18 cellular contexts compared by ENCODE assay signal in the genomic region with DNA sequence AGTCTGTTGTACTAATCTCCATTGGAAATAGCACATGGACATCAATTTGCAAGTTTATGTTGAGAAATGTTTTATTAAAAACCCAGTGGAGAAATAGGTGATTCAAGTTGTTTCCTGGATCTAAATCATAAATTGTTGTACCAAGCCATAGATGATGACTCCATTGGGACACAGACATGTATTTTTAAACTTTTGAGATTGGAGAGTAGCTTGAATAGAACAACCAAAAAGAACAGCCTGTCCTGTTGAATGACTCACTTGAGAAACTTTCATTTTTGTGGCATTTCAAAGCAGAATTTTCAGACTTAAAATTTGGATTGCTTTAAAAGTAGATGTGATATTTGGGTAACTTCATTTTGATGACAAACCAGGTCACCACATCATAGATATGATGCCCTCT.
A peak's percentile ranks its signal among the peaks of the same experiment; 100 is the strongest.
DNase-seq lines count a peak whose midpoint lies in the region; ATAC-seq, FAIRE-seq and TF ChIP-seq lines count a peak whose summit lies in the region.
"Had no signal": no experiment of that assay in that cellular context is flagged by ENCODE, and none has a peak within 500 bp of the region (broad histone marks: within the 10 kb centered on the region; RNA-seq: fewer than 3 reads in every experiment).

No MANE protein-coding gene starts in this region.

- H3K36me3 ChIP-seq in HepG2 (replicated peaks in 1 of 2; ENCODE audit: control insufficient read depth in 1 of 2, insufficient read depth in 2 of 2, low read length in 2 of 2): no peaks in the 10 kb centered on the region
- H3K36me3 ChIP-seq in right lobe of liver: no peaks in the 10 kb centered on the region
- H3K36me3 ChIP-seq in skeletal muscle tissue (ENCODE audit: control insufficient read depth in 3 of 3, insufficient read depth in 3 of 3, low read length in 3 of 3): no peaks in the 10 kb centered on the region
- H3K36me3 ChIP-seq in endodermal cell (ENCODE audit: control insufficient read depth, insufficient read depth, low read length): no peaks in the 10 kb centered on the region
- H3K36me3 ChIP-seq: Peyer's patch had no signal

- CTCF ChIA-PET in HepG2 (lab: Yijun Ruan, JAX; ENCODE audit: low intra/inter-chr PET ratio, low total read pairs): no interaction called here

- H3K4me1 Mint-ChIP-seq in endodermal cell: peaks cover 12% of the 10 kb centered on the region
- H3K4me1 Mint-ChIP-seq: IgD-negative memory B cell had no signal

- no peak for TF ChIP-seq EP300 in HepG2 (IDR thresholded peaks at IDR 0.05; ENCODE audit: low read depth in 2 of 2, low read length in 2 of 2)
- no peak for TF ChIP-seq EP300 in HepG2 (CRISPR knock-in tag; IDR thresholded peaks at IDR 0.05; ENCODE audit: borderline replicate concordance)

- H3K27ac ChIP-seq in HepG2 (ENCODE audit: extremely low read length, insufficient read depth, low read length): no peak overlapping the region
- H3K27ac ChIP-seq in right lobe of liver: no peak overlapping the region
- H3K27ac ChIP-seq in skeletal muscle tissue (ENCODE audit: low read depth, low read length): peak overlapping the region; percentile 19
- no peak overlapping the region for H3K27ac ChIP-seq in endodermal cell (ENCODE audit: low read depth, low read length)
- H3K27ac ChIP-seq: Peyer's patch had no signal

- DNase-seq in HepG2 (ENCODE audit: low spot score): no peak
- no peak for DNase-seq in right lobe of liver
- peak; percentile 42 for DNase-seq in inferior parietal cortex (ENCODE audit: extremely low spot score)
- no peak for DNase-seq in endodermal cell
- DNase-seq in midbrain (lab: John Stamatoyannopoulos, UW): no peak
- DNase-seq: AML-193, Caco-2, DMS53, NCI-H1417 treated with DMSO at 0.1 percent for 48 hours, NCI-H2029, NCI-H524, Peyer's patch had no signal

- H3K9ac ChIP-seq in HepG2 (ENCODE audit: insufficient read depth, low read depth, low read length) (no peak overlapping the region), skeletal muscle tissue (ENCODE audit: low read depth in 1 of 3, low read length in 3 of 3) (no peak overlapping the region), endodermal cell (ENCODE audit: extremely low read depth, low read length, poor library complexity, severe bottlenecking) (no peak overlapping the region)

- no peak for FAIRE-seq in HepG2 (lab: Jason Lieb, UNC)
- FAIRE-seq: A204.1 had no signal

- no peak for TF ChIP-seq CTCF in HepG2 (CRISPR knock-in tag; IDR thresholded peaks at IDR 0.05)
- no peak for TF ChIP-seq CTCF in right lobe of liver (IDR thresholded peaks at IDR 0.05)
- no peak for TF ChIP-seq CTCF in endodermal cell (conservative IDR thresholded peaks at IDR 0.05)

- H3K27me3 Mint-ChIP-seq in endodermal cell (ENCODE audit: insufficient read depth): no peaks in the 10 kb centered on the region

- H4K20me1 ChIP-seq in HepG2 (ENCODE audit: insufficient read depth, low read length): no peaks in the 10 kb centered on the region

- no peaks in the 10 kb centered on the region for H3K9me3 ChIP-seq in HepG2 (ENCODE audit: low read length)
- H3K9me3 ChIP-seq in right lobe of liver: no peaks in the 10 kb centered on the region
- no peaks in the 10 kb centered on the region for H3K9me3 ChIP-seq in skeletal muscle tissue (ENCODE audit: control insufficient read depth in 3 of 3, low read length in 3 of 3)
- peaks cover 14% of the 10 kb centered on the region for H3K9me3 ChIP-seq in endodermal cell (ENCODE audit: control insufficient read depth, low read length)
- H3K9me3 ChIP-seq: Caco-2, Peyer's patch had no signal

- H3K27me3 ChIP-seq in HepG2 (ENCODE audit: control insufficient read depth in 1 of 2, insufficient read depth in 2 of 2, low read length in 2 of 2) (0 out of 5 replicates have a peak, but pooled peaks cover 0 to 10% of the 10 kb centered on the region in 2 experiments), right lobe of liver (no peaks in the 10 kb centered on the region), skeletal muscle tissue (ENCODE audit: control insufficient read depth in 3 of 3, insufficient read depth in 3 of 3, low read length in 3 of 3) (no peaks in the 10 kb centered on the region), endodermal cell (ENCODE audit: control insufficient read depth, insufficient read depth, low read length, poor library complexity, severe bottlenecking) (no peaks in the 10 kb centered on the region)
- H3K27me3 ChIP-seq: Peyer's patch had no signal

- no peaks in the 10 kb centered on the region for H3K79me2 ChIP-seq in HepG2 (ENCODE audit: insufficient read depth, low read length)

- H3K4me3 Mint-ChIP-seq in endodermal cell: no peak overlapping the region
- H3K4me3 Mint-ChIP-seq: IgD-negative memory B cell had no signal

- in situ Hi-C loops in HepG2 (cut with HindIII; ENCODE audit: extremely low pct_ligation_motif_present, low pct_unique_long_range_greater_than_20kb): no loop called here

- H3K4me1 ChIP-seq in HepG2 (ENCODE audit: insufficient read depth, low read length) (no peaks in the 10 kb centered on the region), right lobe of liver (no peaks in the 10 kb centered on the region), skeletal muscle tissue (ENCODE audit: control insufficient read depth in 3 of 3, insufficient read depth in 3 of 3, low read length in 3 of 3) (no peaks in the 10 kb centered on the region), endodermal cell (ENCODE audit: control insufficient read depth, insufficient read depth, low read length) (peaks cover 8% of the 10 kb centered on the region)
- H3K4me1 ChIP-seq: Caco-2, Peyer's patch had no signal

- TF ChIP-seq POLR2A in HepG2 (IDR thresholded peaks at IDR 0.05; ENCODE audit: insufficient read depth in 1 of 2, low read depth in 2 of 2, low read length in 2 of 2) (no peak), right lobe of liver (IDR thresholded peaks at IDR 0.05) (no peak)

- ATAC-seq in HepG2: no peak
- no peak for ATAC-seq in right lobe of liver
- no peak for ATAC-seq in GM21825 (IDR thresholded peaks at IDR 0.05; ENCODE audit: unreplicated experiment)
- ATAC-seq in GM21529 (IDR thresholded peaks at IDR 0.05; ENCODE audit: unreplicated experiment): no peak
- ATAC-seq: HCT116 had no signal

- no peak overlapping the region for H3K27ac Mint-ChIP-seq in endodermal cell
- H3K27ac Mint-ChIP-seq: IgD-negative memory B cell had no signal

- H3K4me3 ChIP-seq in HepG2 (replicated peaks in 1 of 3; ENCODE audit: insufficient read depth in 1 of 3, low read depth in 2 of 3, low read length in 3 of 3) (no peak overlapping the region), right lobe of liver (no peak overlapping the region), skeletal muscle tissue (ENCODE audit: low read length in 3 of 3) (no peak overlapping the region), endodermal cell (ENCODE audit: low read length) (no peak overlapping the region)
- H3K4me3 ChIP-seq: Peyer's patch had no signal

- peaks cover 2% of the 10 kb centered on the region for H3K9me3 Mint-ChIP-seq in endodermal cell
- H3K9me3 Mint-ChIP-seq: IgD-negative memory B cell had no signal

- POLR2A ChIA-PET in HepG2 (lab: Yijun Ruan, JAX): no interaction called here

- BruUV-seq in HepG2 (replicated peaks; lab: Mats Ljungman, UMichigan): no TSS peak

- no peak overlapping the region for H2AFZ ChIP-seq in HepG2 (ENCODE audit: low read length)

- no peaks in the 10 kb centered on the region for H3K36me3 Mint-ChIP-seq in endodermal cell (ENCODE audit: low read depth)
- H3K36me3 Mint-ChIP-seq: IgD-negative memory B cell had no signal

- no peak overlapping the region for H3K4me2 ChIP-seq in HepG2 (ENCODE audit: low read depth, low read length)

- TF ChIP-seq RAD21 in HepG2 (CRISPR knock-in tag; IDR thresholded peaks at IDR 0.05): no peak

- intact Hi-C loops in HepG2 (cut with micrococcal nuclease; ENCODE audit: unreplicated experiment) (no loop called here), right lobe of liver (cut with DNase I) (no loop called here)

TF ChIP-seq in HepG2, 621 proteins besides CTCF, POLR2A, EP300 and RAD21:
- TF ChIP-seq CREB1 (IDR thresholded peaks at IDR 0.05) (0 out of 2 replicates have a peak, but pooled peaks have one; percentile 2), CREB1 (CRISPR knock-in tag; IDR thresholded peaks at IDR 0.05) (no peak), ZNF337 (CRISPR knock-in tag; IDR thresholded peaks at IDR 0.05; ENCODE audit: borderline replicate concordance, low read depth) (no peak)
TF ChIP-seq in HepG2: peak in this region for 1.
